ENCODE assay signal across 21 cellular contexts in genomic region chr18:13401404-13401803, GRCh38.
A peak's percentile ranks its signal among the peaks of the same experiment; 100 is the strongest.
DNase-seq lines count a peak whose midpoint lies in the region; TF ChIP-seq lines count a peak whose summit lies in the region.
"Had no signal": no experiment of that assay in that cellular context is flagged by ENCODE, and none has a peak within 500 bp of the region (broad histone marks: within the 10 kb centered on the region; RNA-seq: fewer than 3 reads in every experiment).

No MANE protein-coding gene starts in this region.

- TF ChIP-seq CTCF in H9 (conservative IDR thresholded peaks at IDR 0.05): no peak
- TF ChIP-seq CTCF in chondrocyte (IDR thresholded peaks at IDR 0.05): no peak
- no peak for TF ChIP-seq CTCF in osteocyte (IDR thresholded peaks at IDR 0.05)

- no peak overlapping the region for H3K4me3 ChIP-seq in BLaER1
- H3K4me3 ChIP-seq: SJSA1 had no signal

- H3K4me2 ChIP-seq in BLaER1 (peak overlapping the region; percentile 55), H9 (ENCODE audit: insufficient read depth, insufficient read length, low read length) (no peak overlapping the region)

- no peak overlapping the region for H4K91ac ChIP-seq in H9 (ENCODE audit: insufficient read length, low read depth, low read length)

- H3K27me3 ChIP-seq in BLaER1: no peaks in the 10 kb centered on the region
- no peaks in the 10 kb centered on the region for H3K27me3 ChIP-seq in H9 (ENCODE audit: insufficient read depth, low read length)

- no peak overlapping the region for H2AFZ ChIP-seq in H9 (ENCODE audit: low read length)

- H3K27ac Mint-ChIP-seq in H9: no peak overlapping the region; a peak in 1 of 7 replicates
- H3K27ac Mint-ChIP-seq in chondrocyte (ENCODE audit: unreplicated experiment): no peak overlapping the region
- H3K27ac Mint-ChIP-seq in osteocyte (ENCODE audit: unreplicated experiment): no peak overlapping the region

- no peaks in the 10 kb centered on the region for H3K36me3 Mint-ChIP-seq in H9 (ENCODE audit: insufficient read depth in 1 of 3, low read depth in 3 of 3)
- H3K36me3 Mint-ChIP-seq in chondrocyte (ENCODE audit: low read depth): peaks cover 22% of the 10 kb centered on the region
- H3K36me3 Mint-ChIP-seq in osteocyte (ENCODE audit: unreplicated experiment): no peaks in the 10 kb centered on the region

- H3K18ac ChIP-seq in H9 (ENCODE audit: insufficient read length, low read depth, low read length): no peak overlapping the region

- H4K5ac ChIP-seq in H9 (ENCODE audit: insufficient read length, low read depth, low read length): no peak overlapping the region

- no CpG with 5 or more reads among the region's 8 CpGs for WGBS in H9 (ENCODE audit: extremely low coverage, insufficient read length, low lambda C conversion rate)

- H3K14ac ChIP-seq in H9 (ENCODE audit: insufficient read depth, low read length): no peak overlapping the region; the same call in 1 of the 2 replicates

- H3K9me3 ChIP-seq in BLaER1 (no peaks in the 10 kb centered on the region), H9 (ENCODE audit: control insufficient read depth, low read depth, low read length) (no peaks in the 10 kb centered on the region)
- H3K9me3 ChIP-seq: SJSA1 had no signal

- H3K23ac ChIP-seq in H9 (ENCODE audit: insufficient read length, low read depth, low read length): no peak overlapping the region

- H3K4ac ChIP-seq in H9 (ENCODE audit: low read depth, low read length): no peak overlapping the region

- H3K4me1 Mint-ChIP-seq in H9 (no peaks in the 10 kb centered on the region), chondrocyte (ENCODE audit: low read depth) (peaks cover 7% of the 10 kb centered on the region), osteocyte (ENCODE audit: unreplicated experiment) (no peaks in the 10 kb centered on the region)

- no peaks in the 10 kb centered on the region for H3K9me3 Mint-ChIP-seq in H9
- H3K9me3 Mint-ChIP-seq in chondrocyte (ENCODE audit: low read depth): no peaks in the 10 kb centered on the region
- H3K9me3 Mint-ChIP-seq in osteocyte (ENCODE audit: unreplicated experiment): no peaks in the 10 kb centered on the region
- H3K9me3 Mint-ChIP-seq: CD8-positive, alpha-beta T cell had no signal

- no peaks in the 10 kb centered on the region for H3K23me2 ChIP-seq in H9 (ENCODE audit: insufficient read length, low read depth, low read length, poor library complexity, severe bottlenecking)

- H2BK20ac ChIP-seq in H9 (ENCODE audit: low read depth, low read length, poor library complexity, severe bottlenecking): no peak overlapping the region

- H3K27ac ChIP-seq in BLaER1 (peak overlapping the region; percentile 55), H9 (ENCODE audit: insufficient read length, low read depth, low read length) (no peak overlapping the region)
- H3K27ac ChIP-seq: SJSA1 had no signal

- H2BK5ac ChIP-seq in H9 (ENCODE audit: insufficient read length, low read length): no peak overlapping the region

- H2AK5ac ChIP-seq in H9 (ENCODE audit: insufficient read length, low read length): no peak overlapping the region

- H2BK15ac ChIP-seq in H9 (ENCODE audit: low read depth, low read length): no peak overlapping the region

- H3K56ac ChIP-seq in H9 (ENCODE audit: insufficient read length, low read depth, low read length): no peak overlapping the region

- H3K27me3 Mint-ChIP-seq in H9 (ENCODE audit: low read depth) (no peaks in the 10 kb centered on the region; the same call in 1 of the 2 replicates), chondrocyte (ENCODE audit: low read depth) (no peaks in the 10 kb centered on the region), osteocyte (ENCODE audit: unreplicated experiment) (no peaks in the 10 kb centered on the region)

- H4K20me1 ChIP-seq in BLaER1: peaks cover 70% of the 10 kb centered on the region
- H4K20me1 ChIP-seq in H9 (ENCODE audit: control insufficient read depth, insufficient read depth, insufficient read length): no peaks in the 10 kb centered on the region

- no peak overlapping the region for H2BK120ac ChIP-seq in H9 (ENCODE audit: low read depth, low read length, poor library complexity, severe bottlenecking)

- peak overlapping the region; percentile 6; the same call in 1 of the 2 replicates for H3K9ac ChIP-seq in BLaER1
- no peak overlapping the region for H3K9ac ChIP-seq in H9 (ENCODE audit: extremely low read depth, insufficient read length, low read length)

- H2BK12ac ChIP-seq in H9 (ENCODE audit: insufficient read length, low read depth, low read length): no peak overlapping the region

- no peaks in the 10 kb centered on the region for H3K79me1 ChIP-seq in H9 (ENCODE audit: insufficient read depth, low read depth, low read length, poor library complexity, severe bottlenecking)

- H3T11ph ChIP-seq in H9 (ENCODE audit: low read length): no peak overlapping the region

- H3K79me2 ChIP-seq in H9 (ENCODE audit: insufficient read depth, low read length): no peaks in the 10 kb centered on the region

- H3K36me3 ChIP-seq in BLaER1: peaks cover 90% of the 10 kb centered on the region
- H3K36me3 ChIP-seq: SJSA1 had no signal

- H3K4me1 ChIP-seq in BLaER1 (peaks cover 42% of the 10 kb centered on the region), H9 (ENCODE audit: insufficient read depth, low read length) (no peaks in the 10 kb centered on the region)
- H3K4me1 ChIP-seq: SJSA1 had no signal

- H4K8ac ChIP-seq in H9 (replicated peaks; ENCODE audit: insufficient read length, low read depth, low read length): peak overlapping the region; percentile 33

- DNase-seq in H9: no peak
- peak; percentile 69 for DNase-seq in chondrocyte (ENCODE audit: low spot score)
- DNase-seq in osteocyte (ENCODE audit: extremely low spot score, unreplicated experiment): peak; percentile 65
- DNase-seq in superior temporal gyrus (ENCODE audit: extremely low spot score): no peak
- no peak for DNase-seq in NCI-H2227 (lab: John Stamatoyannopoulos, UW; ENCODE audit: unreplicated experiment)
- DNase-seq in kidney glomerular epithelial cell (lab: John Stamatoyannopoulos, UW): no peak
- DNase-seq: C1 segment of cervical spinal cord, DND-41, Kasumi-1, MV-4-11, NCI-H1105, NCI-H1436 treated with DMSO at 0.1 percent for 48 hours, NCI-H2029 treated with DMSO at 0.1 percent for 48 hours, NCI-H226, NCI-H510A, NCI-H69, Right ventricle myocardium superior, RPMI8226 had no signal

- no peak overlapping the region for H3K4me3 Mint-ChIP-seq in H9
- H3K4me3 Mint-ChIP-seq in chondrocyte (ENCODE audit: unreplicated experiment): no peak overlapping the region
- no peak overlapping the region for H3K4me3 Mint-ChIP-seq in osteocyte (ENCODE audit: unreplicated experiment)
- H3K4me3 Mint-ChIP-seq: CD8-positive, alpha-beta T cell had no signal

Comparison
In these comparisons a context has a peak if more than half of its experiments do, and no peak if none do; other contexts are left out.
1. DNase-seq: peak in chondrocyte (single experiment) and osteocyte (single experiment); none in H9 (single experiment), superior temporal gyrus (single experiment), NCI-H2227 (single experiment) and kidney glomerular epithelial cell (single experiment).